8 cellular contexts compared by ENCODE assay signal in genomic region chr14:58151701-58152568, GRCh38. TPM values are rescaled to one million over a fixed set of nuclear protein-coding genes. Genes with fewer than 3 reads are reported as not detected.
DNase-seq lines count a peak whose midpoint lies in the region; ATAC-seq and TF ChIP-seq lines count a peak whose summit lies in the region.

Gene ARMH4, minus strand, starts transcription at chr14:58152213. Its CDS starts 12,855 bp downstream, at chr14:58139358.

- TF ChIP-seq CTCF in dorsolateral prefrontal cortex (IDR thresholded peaks at IDR 0.05 in 54 of 56, conservative IDR thresholded peaks at IDR 0.05 in 2 of 56; ENCODE audit: low read depth in 1 of 56, partially characterized antibody in 56 of 56) (peak in 43 of 56 donors; percentile 9 to 63 (median 36)), liver (IDR thresholded peaks at IDR 0.05; ENCODE audit: low read depth, low read length, missing input control) (no peak)

- WGBS in liver: under 1% methylated on average over 94 of the region's 94 CpGs

- peaks cover 0 to 17% (median 14%) of the 10 kb centered on the region in 4 donors for H3K4me1 ChIP-seq in liver (ENCODE audit: control insufficient read depth in 4 of 4, insufficient read depth in 4 of 4, low read length in 3 of 4)

- peak within 1 kb of the TSS in 1 of 2 donors; percentile 56 for H3K9ac ChIP-seq in liver (ENCODE audit: low read depth in 1 of 2, low read length in 2 of 2)

- H3K36me3 ChIP-seq in liver (ENCODE audit: control insufficient read depth in 4 of 4, insufficient read depth in 3 of 4, low read depth in 1 of 4, low read length in 3 of 4): no peaks in the 10 kb centered on the region

- TF ChIP-seq RAD21 in liver (IDR thresholded peaks at IDR 0.05): no peak

- ATAC-seq in HG03439 (IDR thresholded peaks at IDR 0.05; ENCODE audit: unreplicated experiment): peak; percentile 97

- DNase-seq in AG20443 (ENCODE audit: low spot score) (peak; percentile 92), GM19240 (ENCODE audit: insufficient read length, low spot score) (peak; percentile 41), NCI-H510A treated with DMSO at 0.1 percent for 48 hours (lab: John Stamatoyannopoulos, UW) (peak; percentile 69), dorsolateral prefrontal cortex (peak; percentile 61 to 89 (median 86))
- peak; percentile 61 to 70 for DNase-seq in activated CD4-positive, alpha-beta T cell treated with anti-CD3 and anti-CD28 coated beads, Interleukin-2, amount 50 U/mL, for 48 hours
- DNase-seq in stimulated activated CD4-positive, alpha-beta T cell treated with anti-CD3 and anti-CD28 coated beads, Interleukin-4, amount 100 ng/mL, for 1 hour: peak; percentile 59

- H3K27me3 ChIP-seq in dorsolateral prefrontal cortex (no peaks in the 10 kb centered on the region), liver (ENCODE audit: control insufficient read depth in 4 of 4, insufficient read depth in 4 of 4, low read length in 3 of 4) (no peaks in the 10 kb centered on the region)

- intact Hi-C loops in dorsolateral prefrontal cortex (cut with DNase I): loop anchor here (5.0 kb wide), 2 partner anchors 45 to 145 kb away; partner anchors contain the start of gene ARID4A (in 1 of the 2)

- H3K4me3 ChIP-seq in dorsolateral prefrontal cortex (peak within 1 kb of the TSS; percentile 69 to 97 (median 85)), liver (ENCODE audit: low read depth in 1 of 3, low read length in 3 of 3) (peak within 1 kb of the TSS; percentile 56 to 76 (median 72))

- no peaks in the 10 kb centered on the region for H3K9me3 ChIP-seq in liver (ENCODE audit: control insufficient read depth in 4 of 4, low read length in 3 of 4)

- H3K27ac ChIP-seq in dorsolateral prefrontal cortex: peak within 1 kb of the TSS in 56 of 59 donors; percentile 5 to 89 (median 74)
- H3K27ac ChIP-seq in liver (ENCODE audit: low read depth in 1 of 2, low read length in 2 of 2): peak within 1 kb of the TSS in 1 of 2 donors; percentile 33

TF ChIP-seq in liver, 16 proteins besides CTCF, POLR2A, EP300 and RAD21:
- TF ChIP-seq HNF4A (conservative IDR thresholded peaks at IDR 0.05): no peak
- peak in 1 of 2 donors; percentile 84 for TF ChIP-seq EGR1 (IDR thresholded peaks at IDR 0.05; ENCODE audit: low read depth in 2 of 2)

RNA-seq across cellular contexts. Expression of gene ARMH4, which starts in this region (rescaled TPM):
- total RNA-seq in dorsolateral prefrontal cortex: 10 to 100 TPM; 19.2 to 48.5 (median 33.8) TPM
- total RNA-seq in liver: 1 to 10 TPM in 1 of 2 donors, under 1 TPM in 1; 0.67 to 3.2 TPM
- under 1 TPM; 0.38 to 0.40 TPM for polyA plus RNA-seq in liver

Comparison
In these comparisons a context has a peak if more than half of its experiments do, and no peak if none do; other contexts are left out.
1. RNA of gene ARMH4 (total RNA-seq): 19.2 to 48.5 TPM in dorsolateral prefrontal cortex; 0.67 to 3.2 TPM in liver; every median in the first group is over 4 times any median in the second.
2. DNase-seq: peak in every context shown above with its lines; median percentile 92 in AG20443; 86 in dorsolateral prefrontal cortex; 69 in NCI-H510A treated with DMSO at 0.1 percent for 48 hours; 66 in activated CD4-positive, alpha-beta T cell treated with anti-CD3 and anti-CD28 coated beads, Interleukin-2, amount 50 U/mL, for 48 hours; 59 in stimulated activated CD4-positive, alpha-beta T cell treated with anti-CD3 and anti-CD28 coated beads, Interleukin-4, amount 100 ng/mL, for 1 hour; 41 in GM19240.